2 cellular contexts compared by ENCODE assay signal in the genomic region with DNA sequence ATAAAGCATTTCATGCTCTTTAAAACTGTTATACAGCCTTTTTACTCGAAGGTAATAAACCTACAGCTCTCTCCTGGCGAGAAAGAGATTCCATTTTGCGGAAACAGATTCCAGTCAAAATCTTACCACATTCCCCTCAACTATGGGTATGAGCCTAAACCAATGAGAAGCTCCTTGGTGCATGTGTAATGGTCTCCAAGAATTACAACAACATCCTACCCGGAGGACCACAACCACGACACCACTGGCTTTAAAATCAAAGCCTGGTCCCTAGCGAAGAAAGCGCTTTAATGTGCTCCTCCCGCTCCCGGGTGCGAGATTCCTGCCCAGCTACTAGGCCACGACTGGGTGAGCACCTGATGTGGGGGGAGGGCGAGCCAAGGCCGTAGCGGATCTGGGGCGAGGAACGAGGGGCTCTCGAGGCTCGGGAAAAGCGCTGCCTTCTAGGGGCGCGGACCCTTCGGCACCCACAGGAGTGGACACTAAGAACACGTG.
TF ChIP-seq lines count a peak whose summit lies in the region.

No MANE protein-coding gene starts in this region.

TF ChIP-seq in GM23338, 12 proteins besides CTCF, POLR2A, EP300 and RAD21:
- TF ChIP-seq, protein P1, sequence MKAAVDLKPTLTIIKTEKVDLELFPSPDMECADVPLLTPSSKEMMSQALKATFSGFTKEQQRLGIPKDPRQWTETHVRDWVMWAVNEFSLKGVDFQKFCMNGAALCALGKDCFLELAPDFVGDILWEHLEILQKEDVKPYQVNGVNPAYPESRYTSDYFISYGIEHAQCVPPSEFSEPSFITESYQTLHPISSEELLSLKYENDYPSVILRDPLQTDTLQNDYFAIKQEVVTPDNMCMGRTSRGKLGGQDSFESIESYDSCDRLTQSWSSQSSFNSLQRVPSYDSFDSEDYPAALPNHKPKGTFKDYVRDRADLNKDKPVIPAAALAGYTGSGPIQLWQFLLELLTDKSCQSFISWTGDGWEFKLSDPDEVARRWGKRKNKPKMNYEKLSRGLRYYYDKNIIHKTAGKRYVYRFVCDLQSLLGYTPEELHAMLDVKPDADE (IDR thresholded peaks at IDR 0.05), result no peak
TF ChIP-seq in GM23338: peak in this region for 0.

TF ChIP-seq in PFSK-1, 5 proteins besides CTCF, POLR2A, EP300 and RAD21:
- 0 out of 2 replicates have a peak, but pooled peaks have one; percentile 64 for TF ChIP-seq SIN3A (IDR thresholded peaks at IDR 0.05; ENCODE audit: borderline replicate concordance, insufficient read depth, low read length)
- TF ChIP-seq TAF1 (IDR thresholded peaks at IDR 0.05; ENCODE audit: borderline replicate concordance, insufficient read depth, low read length), result no peak
- no peak; the same call in 1 of the 2 replicates for TF ChIP-seq POLR2AphosphoS5 (IDR thresholded peaks at IDR 0.05; ENCODE audit: low read depth, low read length)
